In the genomic region with DNA sequence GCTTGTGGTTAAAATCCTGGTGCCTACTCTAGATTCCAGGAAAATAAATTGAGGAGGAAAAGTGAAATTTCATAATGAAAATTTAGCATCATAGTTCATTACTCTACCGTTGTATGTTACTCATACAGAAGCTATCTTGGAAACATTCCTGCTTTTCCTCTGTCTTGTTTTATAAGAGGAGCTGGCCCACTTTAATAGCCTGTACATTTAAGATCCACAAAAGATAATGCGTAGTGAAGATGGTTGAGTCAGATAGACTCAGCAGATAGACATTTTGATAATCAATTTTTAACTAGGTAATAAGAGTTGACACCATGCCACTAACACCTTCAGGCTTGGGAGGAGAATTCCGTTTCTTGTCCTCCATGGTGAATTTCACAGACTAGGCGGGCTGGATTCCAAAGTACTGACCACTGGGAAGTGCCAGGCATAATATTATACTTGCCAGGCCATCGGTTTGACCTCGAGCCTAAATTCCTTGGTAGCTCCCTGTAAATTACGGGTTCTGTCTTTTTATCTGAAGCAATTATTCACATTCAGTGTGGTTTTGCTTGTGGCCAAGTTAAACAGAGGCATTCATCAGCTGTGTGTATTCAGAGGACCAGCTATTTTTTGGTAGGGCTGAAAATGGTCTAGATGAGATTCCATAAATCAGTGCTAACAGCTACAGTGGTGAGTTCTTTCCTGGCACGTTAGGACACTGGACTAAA, we compare ENCODE assay signal across 1 cellular context.
TF ChIP-seq lines count a peak whose summit lies in the region.

No MANE protein-coding gene starts in this region.

TF ChIP-seq in SK-N-SH, 30 proteins besides CTCF, POLR2A, EP300 and RAD21 (continued from another document):
- TF ChIP-seq, protein P1, sequence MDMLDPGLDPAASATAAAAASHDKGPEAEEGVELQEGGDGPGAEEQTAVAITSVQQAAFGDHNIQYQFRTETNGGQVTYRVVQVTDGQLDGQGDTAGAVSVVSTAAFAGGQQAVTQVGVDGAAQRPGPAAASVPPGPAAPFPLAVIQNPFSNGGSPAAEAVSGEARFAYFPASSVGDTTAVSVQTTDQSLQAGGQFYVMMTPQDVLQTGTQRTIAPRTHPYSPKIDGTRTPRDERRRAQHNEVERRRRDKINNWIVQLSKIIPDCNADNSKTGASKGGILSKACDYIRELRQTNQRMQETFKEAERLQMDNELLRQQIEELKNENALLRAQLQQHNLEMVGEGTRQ (IDR thresholded peaks at IDR 0.05; ENCODE audit: borderline replicate concordance, low read depth, low read length): no peak
- no peak for TF ChIP-seq NRF1 (IDR thresholded peaks at IDR 0.05; ENCODE audit: low read depth, low read length)
- no peak for TF ChIP-seq POLR2AphosphoS5 (IDR thresholded peaks at IDR 0.05; ENCODE audit: low read depth, low read length)
- no peak for TF ChIP-seq NFIC (IDR thresholded peaks at IDR 0.05; ENCODE audit: borderline replicate concordance)
- TF ChIP-seq, protein P2, sequence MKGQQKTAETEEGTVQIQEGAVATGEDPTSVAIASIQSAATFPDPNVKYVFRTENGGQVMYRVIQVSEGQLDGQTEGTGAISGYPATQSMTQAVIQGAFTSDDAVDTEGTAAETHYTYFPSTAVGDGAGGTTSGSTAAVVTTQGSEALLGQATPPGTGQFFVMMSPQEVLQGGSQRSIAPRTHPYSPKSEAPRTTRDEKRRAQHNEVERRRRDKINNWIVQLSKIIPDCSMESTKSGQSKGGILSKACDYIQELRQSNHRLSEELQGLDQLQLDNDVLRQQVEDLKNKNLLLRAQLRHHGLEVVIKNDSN (IDR thresholded peaks at IDR 0.05; ENCODE audit: borderline replicate concordance, low read depth): no peak
- no peak for TF ChIP-seq RCOR1 (IDR thresholded peaks at IDR 0.05; ENCODE audit: low read length)
- TF ChIP-seq JUND (IDR thresholded peaks at IDR 0.05): no peak
